ENCODE assay signal across 13 cellular contexts in the genomic region with DNA sequence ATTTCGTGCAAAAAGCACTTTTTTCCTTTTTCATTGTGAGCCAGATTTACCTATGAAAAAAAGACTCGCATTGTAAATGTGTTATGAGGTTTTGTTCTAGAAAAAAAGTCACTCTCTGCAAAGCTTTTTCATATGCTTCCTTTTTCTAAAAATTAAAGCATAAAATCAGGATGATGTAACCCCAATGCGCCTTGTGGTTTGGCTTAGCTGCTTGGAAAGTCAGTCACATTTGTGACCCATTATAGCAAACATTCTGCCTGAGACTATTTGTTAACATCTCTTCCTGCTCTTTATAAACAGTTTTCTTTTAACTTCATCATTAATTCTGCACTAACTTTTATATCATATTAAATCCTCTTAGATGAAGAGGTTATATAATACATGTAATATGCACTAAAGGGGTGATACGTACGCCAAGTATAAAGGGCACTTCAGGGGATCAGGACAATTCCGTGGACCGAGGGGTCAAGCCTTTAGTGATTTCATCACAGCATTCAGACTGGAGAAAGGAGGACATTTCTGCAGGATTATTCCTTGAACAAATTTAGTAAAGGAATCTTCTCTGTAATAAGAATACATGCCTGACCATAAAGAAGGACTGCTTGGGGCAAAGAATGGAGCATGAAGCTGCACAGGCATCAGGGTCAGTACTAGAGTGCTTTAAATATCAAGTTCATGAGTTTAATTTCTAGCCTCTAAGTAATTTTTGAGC. TPM values are rescaled to one million over a fixed set of nuclear protein-coding genes. Genes with fewer than 3 reads are reported as not detected.
DNase-seq lines count a peak whose midpoint lies in the region; ATAC-seq, FAIRE-seq and TF ChIP-seq lines count a peak whose summit lies in the region.
"Had no signal": no experiment of that assay in that cellular context is flagged by ENCODE, and none has a peak within 500 bp of the region (broad histone marks: within the 10 kb centered on the region; RNA-seq: fewer than 3 reads in every experiment).

No MANE protein-coding gene starts in this region.

- H3K4me2 ChIP-seq in OCI-LY7 (ENCODE audit: low read length), result no peak overlapping the region

- H3K4me1 ChIP-seq in OCI-LY7 (ENCODE audit: insufficient read depth, low read length, poor library complexity, severe bottlenecking), result no peaks in the 10 kb centered on the region
- H3K4me1 ChIP-seq: upper lobe of right lung had no signal

- H4K20me1 ChIP-seq in OCI-LY7 (ENCODE audit: insufficient read depth, low read length), result no peaks in the 10 kb centered on the region

- CTCF ChIA-PET in OCI-LY7 (lab: Charles Lee; ENCODE audit: unreplicated experiment), result no interaction called here

- no peak for TF ChIP-seq CTCF in OCI-LY7 (conservative IDR thresholded peaks at IDR 0.05; ENCODE audit: low read length)

- BruUV-seq in OCI-LY7 (replicated peaks; lab: Mats Ljungman, UMichigan), result no TSS peak

- H3K9me2 ChIP-seq in OCI-LY7 (ENCODE audit: insufficient read depth, low read length), result no peaks in the 10 kb centered on the region

- POLR2A ChIA-PET in OCI-LY7 (lab: Charles Lee), result no interaction called here

- 0 out of 2 replicates have a peak, but pooled peaks cover 8% of the 10 kb centered on the region for H3K9me3 ChIP-seq in SK-N-MC (ENCODE audit: low read depth, low read length)
- H3K9me3 ChIP-seq in OCI-LY7 (ENCODE audit: low read length), result no peaks in the 10 kb centered on the region
- H3K9me3 ChIP-seq: upper lobe of right lung had no signal

- DNase-seq in Right ventricle myocardium superior (no peak), cardiac septum (ENCODE audit: low spot score) (no peak), SK-N-MC (ENCODE audit: low read depth, low spot score) (peak; percentile 79), fibroblast of the conjunctiva (ENCODE audit: low read depth) (peak; percentile 34), urothelium cell line (ENCODE audit: low spot score) (peak; percentile 13), OCI-LY7 (ENCODE audit: low spot score) (no peak), inferior parietal cortex (ENCODE audit: extremely low spot score) (no peak)
- DNase-seq: NCI-H1048, NCI-H526, T1000, upper lobe of right lung had no signal

- H3K4me3 ChIP-seq in SK-N-MC (peak overlapping the region; percentile 66), OCI-LY7 (ENCODE audit: low read depth, low read length, poor library complexity, severe bottlenecking) (no peak overlapping the region)
- H3K4me3 ChIP-seq: upper lobe of right lung had no signal

- H3K36me3 ChIP-seq in SK-N-MC (ENCODE audit: insufficient read depth, low read length) (peaks cover 6% of the 10 kb centered on the region; the same call in 1 of the 2 replicates), OCI-LY7 (ENCODE audit: insufficient read depth, low read length) (no peaks in the 10 kb centered on the region)
- H3K36me3 ChIP-seq: upper lobe of right lung had no signal

- no peak overlapping the region for H2AFZ ChIP-seq in OCI-LY7 (ENCODE audit: low read length)

- FAIRE-seq in urothelium cell line (lab: Jason Lieb, UNC), result no peak

- H3K9ac ChIP-seq in SK-N-MC (ENCODE audit: insufficient read length), result peak overlapping the region; percentile 74

- peak overlapping the region; percentile 96 for H3K27ac ChIP-seq in SK-N-MC
- H3K27ac ChIP-seq in OCI-LY7 (ENCODE audit: low read depth, low read length, poor library complexity, severe bottlenecking), result no peak overlapping the region
- H3K27ac ChIP-seq: upper lobe of right lung had no signal

- peak; percentile 55 for ATAC-seq in Right ventricle myocardium superior (ENCODE audit: poor library complexity)
- ATAC-seq in GM21619 (IDR thresholded peaks at IDR 0.05; ENCODE audit: unreplicated experiment), result no peak
- ATAC-seq: upper lobe of right lung had no signal

- intact Hi-C loops in Right ventricle myocardium superior (cut with DNase I) (no loop called here), cardiac septum (cut with DNase I) (no loop called here), OCI-LY7 (cut with micrococcal nuclease; ENCODE audit: unreplicated experiment) (no loop called here)

- H3K79me2 ChIP-seq in OCI-LY7 (ENCODE audit: insufficient read depth, low read depth, low read length), result no peaks in the 10 kb centered on the region

RNA-seq across cellular contexts. Expression of a gene that starts 48.1 kb away (rescaled TPM):
- total RNA-seq in Right ventricle myocardium superior (not detected), cardiac septum (not detected), OCI-LY7 (2022) (not detected in 2 replicates)
- total RNA-seq in OCI-LY7 (2014; rRNA removed; shearing (Covaris generic)), result not detected in 2 replicates
- total RNA-seq: CD4-positive, alpha-beta memory T cell; upper lobe of right lung had no signal

Comparison
In these comparisons a context has a peak if more than half of its experiments do, and no peak if none do; other contexts are left out.
1. DNase-seq: peak in SK-N-MC (single experiment), fibroblast of the conjunctiva (single experiment) and urothelium cell line (single experiment); none in Right ventricle myocardium superior (single experiment), cardiac septum (single experiment), OCI-LY7 (single experiment) and inferior parietal cortex (single experiment).